ENCODE assay signal across 25 cellular contexts in the genomic region with DNA sequence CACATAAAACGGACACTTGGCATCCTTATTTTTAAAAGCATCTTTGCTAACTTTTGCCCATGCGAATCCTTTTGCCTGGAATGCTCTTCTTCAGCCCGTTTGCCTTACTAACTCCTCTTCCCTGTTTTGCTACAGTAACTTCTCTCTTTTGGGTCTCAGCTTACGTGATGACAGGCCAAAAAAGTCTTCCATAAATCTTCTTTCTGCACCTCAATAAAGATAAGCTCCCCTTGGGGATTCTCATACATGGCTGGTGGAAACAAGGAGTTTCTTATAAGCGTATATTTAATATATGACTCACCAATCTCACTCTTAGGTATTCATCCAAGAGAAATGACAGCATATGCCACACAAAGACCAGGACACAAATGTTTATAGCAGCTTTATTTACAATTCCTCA.
DNase-seq lines count a peak whose midpoint lies in the region; ATAC-seq and TF ChIP-seq lines count a peak whose summit lies in the region.
"Had no signal": no experiment of that assay in that cellular context is flagged by ENCODE, and none has a peak within 500 bp of the region (broad histone marks: within the 10 kb centered on the region; RNA-seq: fewer than 3 reads in every experiment).

No MANE protein-coding gene starts in this region.

- H3K4me1 Mint-ChIP-seq in activated naive CD8-positive, alpha-beta T cell treated with anti-CD3 and anti-CD28 coated beads, Interleukin-2, amount 50 U/mL, for 24 hours: no peaks in the 10 kb centered on the region
- no peaks in the 10 kb centered on the region for H3K4me1 Mint-ChIP-seq in activated T-helper 2 cell treated with anti-CD3 and anti-CD28 coated beads, Interferon-gamma antibody, Interleukin-2, Interleukin-4, amounts not matched to agents 10 μg/mL and 5 μg/mL and 100 μg/mL, durations not matched to agents 14 hours and 24 hours and 36 hours (ENCODE audit: low read depth)
- H3K4me1 Mint-ChIP-seq: CD14-positive monocyte; CD8-positive, alpha-beta memory T cell had no signal

- H3K27me3 ChIP-seq in SJCRH30: no peaks in the 10 kb centered on the region
- H3K27me3 ChIP-seq: BE2C; BLaER1 treated with 17β-estradiol and CSF1 and Interleukin-3, amounts not matched to agents 10 nM and 100 nM had no signal

- no peak overlapping the region for H3K27ac ChIP-seq in HEK293 (ENCODE audit: extremely low read depth, low read depth, low read length)
- H3K27ac ChIP-seq in SJCRH30: no peak overlapping the region
- H3K27ac ChIP-seq: 22Rv1; A549; BLaER1 treated with 17β-estradiol and CSF1 and Interleukin-3, amounts not matched to agents 10 nM and 100 nM; GM23248 had no signal

- H3K4me3 Mint-ChIP-seq in activated naive CD8-positive, alpha-beta T cell treated with anti-CD3 and anti-CD28 coated beads, Interleukin-2, amount 50 U/mL, for 24 hours: no peak overlapping the region
- no peak overlapping the region for H3K4me3 Mint-ChIP-seq in activated T-helper 2 cell treated with anti-CD3 and anti-CD28 coated beads, Interferon-gamma antibody, Interleukin-2, Interleukin-4, amounts not matched to agents 10 μg/mL and 5 μg/mL and 100 μg/mL, durations not matched to agents 14 hours and 24 hours and 36 hours (ENCODE audit: low read depth)
- H3K4me3 Mint-ChIP-seq: CD14-positive monocyte; CD4-positive, alpha-beta T cell; CD8-positive, alpha-beta memory T cell; H9 had no signal

- no peak overlapping the region for H3K27ac Mint-ChIP-seq in activated naive CD8-positive, alpha-beta T cell treated with anti-CD3 and anti-CD28 coated beads, Interleukin-2, amount 50 U/mL, for 24 hours
- no peak overlapping the region for H3K27ac Mint-ChIP-seq in activated T-helper 2 cell treated with anti-CD3 and anti-CD28 coated beads, Interferon-gamma antibody, Interleukin-2, Interleukin-4, amounts not matched to agents 10 μg/mL and 5 μg/mL and 100 μg/mL, durations not matched to agents 14 hours and 24 hours and 36 hours
- H3K27ac Mint-ChIP-seq: CD14-positive monocyte; CD4-positive, alpha-beta T cell; CD8-positive, alpha-beta memory T cell; H9 had no signal

- H3K4me1 ChIP-seq in HEK293 (ENCODE audit: control insufficient read depth, insufficient read depth, low read length) (no peaks in the 10 kb centered on the region), SJCRH30 (0 out of 2 replicates have a peak, but pooled peaks cover 2% of the 10 kb centered on the region)
- H3K4me1 ChIP-seq: A549; BE2C; BLaER1 treated with 17β-estradiol and CSF1 and Interleukin-3, amounts not matched to agents 10 nM and 100 nM had no signal

- peak; percentile 4 for DNase-seq in A172 (ENCODE audit: low spot score)
- peak; percentile 22 for DNase-seq in M059J (ENCODE audit: low read depth)
- DNase-seq in fibroblast of villous mesenchyme (ENCODE audit: low read depth): peak; percentile 42
- DNase-seq in activated naive CD8-positive, alpha-beta T cell treated with anti-CD3 and anti-CD28 coated beads, Interleukin-2, amount 50 U/mL, for 24 hours: no peak
- DNase-seq in SJCRH30: no peak
- no peak for DNase-seq in activated T-helper 2 cell treated with anti-CD3 and anti-CD28 coated beads, Interferon-gamma antibody, Interleukin-2, Interleukin-4, amounts not matched to agents 10 μg/mL and 5 μg/mL and 100 μg/mL, durations not matched to agents 14 hours and 24 hours and 36 hours (ENCODE audit: low spot score)
- DNase-seq in GM19240 (ENCODE audit: insufficient read length, low spot score): no peak
- DNase-seq: ACHN; AML-193; BE2C; Calu3; CD4-positive, alpha-beta T cell; CD8-positive, alpha-beta memory T cell; COR-L47; DMS53; DMS79 treated with DMSO at 0.1 percent for 48 hours; GF-D8; GM23248; H9 had no signal

- peaks cover 1% of the 10 kb centered on the region for H3K27me3 Mint-ChIP-seq in activated naive CD8-positive, alpha-beta T cell treated with anti-CD3 and anti-CD28 coated beads, Interleukin-2, amount 50 U/mL, for 24 hours
- no peaks in the 10 kb centered on the region for H3K27me3 Mint-ChIP-seq in activated T-helper 2 cell treated with anti-CD3 and anti-CD28 coated beads, Interferon-gamma antibody, Interleukin-2, Interleukin-4, amounts not matched to agents 10 μg/mL and 5 μg/mL and 100 μg/mL, durations not matched to agents 14 hours and 24 hours and 36 hours (ENCODE audit: low read depth)
- H3K27me3 Mint-ChIP-seq: CD4-positive, alpha-beta T cell had no signal

- POLR2A ChIA-PET in HEK293 (lab: Yijun Ruan, JAX): no interaction called here

- H3K36me3 ChIP-seq in HEK293 (ENCODE audit: control insufficient read depth in 2 of 2, insufficient read depth in 1 of 2, low read length in 2 of 2) (no peaks in the 10 kb centered on the region), SJCRH30 (no peaks in the 10 kb centered on the region)
- H3K36me3 ChIP-seq: BE2C; BLaER1 treated with 17β-estradiol and CSF1 and Interleukin-3, amounts not matched to agents 10 nM and 100 nM had no signal

- H3K36me3 Mint-ChIP-seq in activated naive CD8-positive, alpha-beta T cell treated with anti-CD3 and anti-CD28 coated beads, Interleukin-2, amount 50 U/mL, for 24 hours (ENCODE audit: low read depth): peaks cover 1% of the 10 kb centered on the region
- no peaks in the 10 kb centered on the region for H3K36me3 Mint-ChIP-seq in activated T-helper 2 cell treated with anti-CD3 and anti-CD28 coated beads, Interferon-gamma antibody, Interleukin-2, Interleukin-4, amounts not matched to agents 10 μg/mL and 5 μg/mL and 100 μg/mL, durations not matched to agents 14 hours and 24 hours and 36 hours (ENCODE audit: low read depth)
- H3K36me3 Mint-ChIP-seq: CD14-positive monocyte; CD8-positive, alpha-beta memory T cell had no signal

- H3K9me3 ChIP-seq in HEK293 (ENCODE audit: control insufficient read depth, insufficient read depth, low read depth, low read length): no peaks in the 10 kb centered on the region
- peaks cover 8% of the 10 kb centered on the region; the same call in 1 of the 2 replicates for H3K9me3 ChIP-seq in SJCRH30 (replicated peaks)
- H3K9me3 ChIP-seq: A549, BE2C had no signal

- peaks cover 4% of the 10 kb centered on the region for H3K9me3 Mint-ChIP-seq in activated naive CD8-positive, alpha-beta T cell treated with anti-CD3 and anti-CD28 coated beads, Interleukin-2, amount 50 U/mL, for 24 hours
- H3K9me3 Mint-ChIP-seq in activated T-helper 2 cell treated with anti-CD3 and anti-CD28 coated beads, Interferon-gamma antibody, Interleukin-2, Interleukin-4, amounts not matched to agents 10 μg/mL and 5 μg/mL and 100 μg/mL, durations not matched to agents 14 hours and 24 hours and 36 hours: no peaks in the 10 kb centered on the region

- TF ChIP-seq CTCF in HEK293 (tag by site-specific recombination; IDR thresholded peaks at IDR 0.05) (no peak), fibroblast of villous mesenchyme (IDR thresholded peaks at IDR 0.05; ENCODE audit: insufficient read depth, low read depth, low read length) (no peak)

- ATAC-seq in activated naive CD8-positive, alpha-beta T cell treated with anti-CD3 and anti-CD28 coated beads, Interleukin-2, amount 50 U/mL, for 24 hours: no peak
- ATAC-seq: A549, HCT116 had no signal

- intact Hi-C loops in activated T-helper 2 cell treated with anti-CD3 and anti-CD28 coated beads, Interferon-gamma antibody, Interleukin-2, Interleukin-4, amounts not matched to agents 10 μg/mL and 5 μg/mL and 100 μg/mL, durations not matched to agents 14 hours and 24 hours and 36 hours (cut with micrococcal nuclease): no loop called here

- H3K4me3 ChIP-seq in HEK293 (ENCODE audit: low read depth, low read length): no peak overlapping the region
- no peak overlapping the region for H3K4me3 ChIP-seq in fibroblast of villous mesenchyme (ENCODE audit: low read depth, low read length)
- H3K4me3 ChIP-seq in SJCRH30: no peak overlapping the region
- H3K4me3 ChIP-seq: A549; BLaER1 treated with 17β-estradiol and CSF1 and Interleukin-3, amounts not matched to agents 10 nM and 100 nM; GM23248 had no signal

- CTCF ChIA-PET in HEK293 (lab: Yijun Ruan, JAX): no interaction called here

TF ChIP-seq in HEK293, 187 proteins besides CTCF, POLR2A, EP300 and RAD21:
- TF ChIP-seq ZNF629 (tag by site-specific recombination; IDR thresholded peaks at IDR 0.05): 0 out of 2 replicates have a peak, but pooled peaks have one; percentile 30
- peak; percentile 86 for TF ChIP-seq FEZF1 (tag by site-specific recombination; IDR thresholded peaks at IDR 0.05)
- TF ChIP-seq ZNF335 (tag by site-specific recombination; conservative IDR thresholded peaks at IDR 0.05): peak; percentile 26
- no peak for TF ChIP-seq ZNF114 (tag by site-specific recombination; IDR thresholded peaks at IDR 0.05)
- TF ChIP-seq ZNF157 (tag by site-specific recombination; IDR thresholded peaks at IDR 0.05): no peak
- TF ChIP-seq, protein P1, sequence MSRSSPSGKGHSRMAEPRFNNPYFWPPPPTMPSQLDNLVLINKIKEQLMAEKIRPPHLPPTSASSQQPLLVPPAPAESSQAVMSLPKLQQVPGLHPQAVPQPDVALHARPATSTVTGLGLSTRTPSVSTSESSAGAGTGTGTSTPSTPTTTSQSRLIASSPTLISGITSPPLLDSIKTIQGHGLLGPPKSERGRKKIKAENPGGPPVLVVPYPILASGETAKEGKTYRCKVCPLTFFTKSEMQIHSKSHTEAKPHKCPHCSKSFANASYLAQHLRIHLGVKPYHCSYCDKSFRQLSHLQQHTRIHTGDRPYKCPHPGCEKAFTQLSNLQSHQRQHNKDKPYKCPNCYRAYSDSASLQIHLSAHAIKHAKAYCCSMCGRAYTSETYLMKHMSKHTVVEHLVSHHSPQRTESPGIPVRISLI (tag by site-specific recombination; IDR thresholded peaks at IDR 0.05): no peak
- no peak for TF ChIP-seq ZNF555 (tag by site-specific recombination; conservative IDR thresholded peaks at IDR 0.05)
- TF ChIP-seq WT1 (tag by site-specific recombination; IDR thresholded peaks at IDR 0.05): 0 out of 2 replicates have a peak, but pooled peaks have one; percentile 17
- TF ChIP-seq SP7 (tag by site-specific recombination; IDR thresholded peaks at IDR 0.05): peak; percentile 71
- no peak for TF ChIP-seq KLF16 (tag by site-specific recombination; IDR thresholded peaks at IDR 0.05)
- TF ChIP-seq ZNF843 (tag by site-specific recombination; IDR thresholded peaks at IDR 0.05): peak; percentile 71

Comparison
In these comparisons a context has a peak if more than half of its experiments do, and no peak if none do; other contexts are left out.
1. DNase-seq: peak in A172 (single experiment), M059J (single experiment) and fibroblast of villous mesenchyme (single experiment); none in activated naive CD8-positive, alpha-beta T cell treated with anti-CD3 and anti-CD28 coated beads, Interleukin-2, amount 50 U/mL, for 24 hours (single experiment), SJCRH30 (0 of 2), activated T-helper 2 cell treated with anti-CD3 and anti-CD28 coated beads, Interferon-gamma antibody, Interleukin-2, Interleukin-4, amounts not matched to agents 10 μg/mL and 5 μg/mL and 100 μg/mL, durations not matched to agents 14 hours and 24 hours and 36 hours (single experiment) and GM19240 (single experiment).